ENCODE assay signal across 35 cellular contexts in the genomic region with DNA sequence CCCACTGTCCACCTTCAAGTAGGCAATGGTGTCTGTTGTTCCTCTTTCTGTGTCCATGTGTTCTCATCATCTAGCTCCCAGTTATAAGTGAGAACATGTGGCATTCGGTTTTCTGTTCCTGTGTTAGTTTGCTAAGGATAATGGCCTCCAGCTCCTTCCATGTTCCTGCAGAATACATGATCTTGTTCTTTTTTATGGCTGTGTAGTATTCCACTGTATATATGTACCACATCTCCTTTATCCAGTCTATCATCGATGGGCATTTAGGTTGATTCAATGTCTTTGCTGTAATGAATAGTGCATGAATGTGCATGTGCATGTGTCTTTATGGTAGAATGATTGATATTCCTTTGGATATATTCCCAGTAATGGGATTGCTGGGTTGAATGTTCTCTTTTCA.
"Had no signal": no experiment of that assay in that cellular context is flagged by ENCODE, and none has a peak within 500 bp of the region (broad histone marks: within the 10 kb centered on the region; RNA-seq: fewer than 3 reads in every experiment).

No MANE protein-coding gene starts in this region.

- H3K36me3 ChIP-seq: MG63 had no signal

- DNase-seq: Karpas-422, Kasumi-1, MG63, MM.1S, MV-4-11, NCI-H1048, NCI-H1092, NCI-H1092 treated with DMSO at 0.1 percent for 48 hours, NCI-H1105, NCI-H1105 treated with DMSO at 0.1 percent for 48 hours, NCI-H1417, NCI-H1417 treated with DMSO at 0.1 percent for 48 hours, NCI-H1436, NCI-H1436 treated with DMSO at 0.1 percent for 48 hours, NCI-H146, NCI-H1694, NCI-H1694 treated with DMSO at 0.1 percent for 48 hours, NCI-H187, NCI-H187 treated with DMSO at 0.1 percent for 48 hours, NCI-H1930, NCI-H2029, NCI-H2029 treated with DMSO at 0.1 percent for 48 hours, NCI-H2081, NCI-H2081 treated with DMSO at 0.1 percent for 48 hours, NCI-H2107, NCI-H2171, NCI-H2171 treated with DMSO at 0.1 percent for 48 hours, NCI-H2227 treated with DMSO at 0.1 percent for 48 hours, NCI-H226, NCI-H345, NCI-H446, NCI-H446 treated with DMSO at 0.1 percent for 48 hours, NCI-H510A, NCI-H510A treated with DMSO at 0.1 percent for 48 hours, NCI-H524 had no signal

- H3K4me3 ChIP-seq: MG63 had no signal

- H3K9me3 ChIP-seq: MG63 had no signal
